ENCODE assay signal across 8 cellular contexts in the genomic region with DNA sequence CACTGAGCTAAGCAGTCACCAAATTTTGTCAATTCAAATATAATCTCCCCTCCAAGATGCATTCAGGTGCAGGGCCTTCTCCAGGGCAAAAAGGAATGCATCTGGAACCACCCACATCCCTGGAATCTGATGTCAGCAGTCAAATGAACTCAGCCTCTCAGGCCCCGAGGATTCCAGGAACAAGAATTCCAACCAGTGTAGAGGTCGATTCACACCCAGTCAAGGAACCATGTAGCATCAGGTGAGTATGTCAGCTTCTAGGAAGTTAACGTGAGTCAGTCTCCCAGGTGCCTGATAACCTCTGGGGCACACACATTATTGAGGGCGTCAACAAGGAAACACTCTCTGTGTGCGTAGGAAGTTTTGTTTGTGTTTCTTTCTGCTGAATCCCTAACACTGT.
DNase-seq lines count a peak whose midpoint lies in the region; ATAC-seq, FAIRE-seq and TF ChIP-seq lines count a peak whose summit lies in the region.
"Not testable (repeated sequence)": the region's sequence is repeated elsewhere in the genome, so short reads cannot be mapped to it uniquely, and the experiment has no call there.

No MANE protein-coding gene starts in this region.

- H4K20me1 ChIP-seq in BLaER1 = not testable (repeated sequence)

- ATAC-seq in activated CD8-positive, alpha-beta T cell treated with anti-CD3 and anti-CD28 coated beads for 36 hours = peak; percentile 54
- peak; percentile 90 for ATAC-seq in foreskin keratinocyte
- ATAC-seq in left colon = peak; percentile 99

- TF ChIP-seq CTCF in activated CD8-positive, alpha-beta T cell treated with anti-CD3 and anti-CD28 coated beads for 36 hours (IDR thresholded peaks at IDR 0.05); foreskin keratinocyte (conservative IDR thresholded peaks at IDR 0.05); stomach (IDR thresholded peaks at IDR 0.05): not testable (repeated sequence)

- not testable (repeated sequence) for TF ChIP-seq POLR2A in stomach (IDR thresholded peaks at IDR 0.05)

- not testable (repeated sequence) for H3K27ac Mint-ChIP-seq in activated CD8-positive, alpha-beta T cell treated with anti-CD3 and anti-CD28 coated beads for 36 hours

- H3K27ac ChIP-seq in BLaER1 = not testable (repeated sequence)
- peak overlapping the region; percentile 99 for H3K27ac ChIP-seq in foreskin keratinocyte
- H3K27ac ChIP-seq in mucosa of rectum (ENCODE audit: low read depth in 2 of 2, low read length in 2 of 2) = peak overlapping the region; percentile 48
- H3K27ac ChIP-seq in stomach = peak overlapping the region in 3 of 5 donors; percentile 31 to 53 (median 51)

- CTCF ChIA-PET in activated CD8-positive, alpha-beta T cell treated with anti-CD3 and anti-CD28 coated beads for 36 hours (lab: Charles Lee) = not testable (repeated sequence)

- H3K9ac ChIP-seq in BLaER1; mucosa of rectum (ENCODE audit: low read depth in 1 of 2, low read length in 2 of 2): not testable (repeated sequence)

- H3K36me3 Mint-ChIP-seq in activated CD8-positive, alpha-beta T cell treated with anti-CD3 and anti-CD28 coated beads for 36 hours (ENCODE audit: low read depth) = not testable (repeated sequence)

- peak; percentile 61 for FAIRE-seq in colon (lab: Jason Lieb, UNC)

- not testable (repeated sequence) for TF ChIP-seq EP300 in stomach (IDR thresholded peaks at IDR 0.05)

- H3K4me1 Mint-ChIP-seq in activated CD8-positive, alpha-beta T cell treated with anti-CD3 and anti-CD28 coated beads for 36 hours (ENCODE audit: low read depth) = peaks cover 12% of the 10 kb centered on the region

- not testable (repeated sequence) for H3K27me3 ChIP-seq in BLaER1; foreskin keratinocyte; mucosa of rectum (ENCODE audit: control insufficient read depth in 2 of 2, insufficient read depth in 2 of 2, low read length in 2 of 2); stomach

- H3K4me3 Mint-ChIP-seq in activated CD8-positive, alpha-beta T cell treated with anti-CD3 and anti-CD28 coated beads for 36 hours = not testable (repeated sequence)

- not testable (repeated sequence) for H3K9me3 ChIP-seq in BLaER1; mucosa of rectum (ENCODE audit: control insufficient read depth in 2 of 2, low read length in 2 of 2); stomach

- H3K9me3 Mint-ChIP-seq in activated CD8-positive, alpha-beta T cell treated with anti-CD3 and anti-CD28 coated beads for 36 hours = not testable (repeated sequence)

- POLR2A ChIA-PET in activated CD8-positive, alpha-beta T cell treated with anti-CD3 and anti-CD28 coated beads for 36 hours (lab: Charles Lee) = not testable (repeated sequence)

- not testable (repeated sequence) for H3K36me3 ChIP-seq in BLaER1; mucosa of rectum (ENCODE audit: control insufficient read depth in 2 of 2, insufficient read depth in 2 of 2, low read length in 2 of 2); stomach

- 34 to 60% (median 46%) methylated on average over 3 to 5 of the region's 5 CpGs for WGBS in stomach, 5 donors

- peak overlapping the region; percentile 24; the same call in 1 of the 2 replicates for H3K4me2 ChIP-seq in BLaER1

- H3K4me1 ChIP-seq in BLaER1 (peaks cover 24% of the 10 kb centered on the region), foreskin keratinocyte (peaks cover 26% of the 10 kb centered on the region)
- H3K4me1 ChIP-seq in mucosa of rectum (ENCODE audit: control insufficient read depth in 2 of 2, insufficient read depth in 2 of 2, low read length in 2 of 2); stomach: not testable (repeated sequence)

- H3K27me3 Mint-ChIP-seq in activated CD8-positive, alpha-beta T cell treated with anti-CD3 and anti-CD28 coated beads for 36 hours = not testable (repeated sequence)

- not testable (repeated sequence) for H3K4me3 ChIP-seq in BLaER1; mucosa of rectum (ENCODE audit: low read length in 2 of 2); stomach

- intact Hi-C loops in activated CD8-positive, alpha-beta T cell treated with anti-CD3 and anti-CD28 coated beads for 36 hours (cut with micrococcal nuclease); left colon (cut with DNase I, micrococcal nuclease); stomach (cut with DNase I; ENCODE audit: low total_unique reads): not testable (repeated sequence)

- DNase-seq in HT-29 (ENCODE audit: low spot score) (peak; percentile 62), foreskin keratinocyte (peak; percentile 97 to 99), left colon (peak; percentile 22 to 77), stomach (peak; percentile 57)
- DNase-seq in activated CD8-positive, alpha-beta T cell treated with anti-CD3 and anti-CD28 coated beads for 36 hours = not testable (repeated sequence)
